ENCODE assay signal across 1 cellular context in genomic region chr2:200376422-200377142, GRCh38.
TF ChIP-seq lines count a peak whose summit lies in the region.

No MANE protein-coding gene starts in this region.

TF ChIP-seq in HepG2, 621 proteins besides CTCF, POLR2A, EP300 and RAD21 (continued from another document and continues in another):
- TF ChIP-seq ZNF407 (CRISPR knock-in tag; IDR thresholded peaks at IDR 0.05; ENCODE audit: not compliant biosample characterization): no peak
- TF ChIP-seq MED8 (CRISPR knock-in tag; IDR thresholded peaks at IDR 0.05; ENCODE audit: insufficient replicate concordance): no peak
- peak; percentile 36; the same call in 1 of the 2 replicates for TF ChIP-seq TBX3 (IDR thresholded peaks at IDR 0.05; ENCODE audit: borderline replicate concordance)
- 0 out of 2 replicates have a peak, but pooled peaks have one; percentile 27 for TF ChIP-seq ZNF598 (CRISPR knock-in tag; IDR thresholded peaks at IDR 0.05; ENCODE audit: borderline replicate concordance)
- no peak for TF ChIP-seq ZMYM3 (CRISPR knock-in tag; IDR thresholded peaks at IDR 0.05)
- no peak for TF ChIP-seq ZNF597 (CRISPR knock-in tag; IDR thresholded peaks at IDR 0.05)
- TF ChIP-seq KIAA2018 (CRISPR knock-in tag; IDR thresholded peaks at IDR 0.05; ENCODE audit: borderline replicate concordance): no peak
- no peak for TF ChIP-seq DNMT3B (CRISPR knock-in tag; conservative IDR thresholded peaks at IDR 0.05)
- no peak for TF ChIP-seq ZNF317 (CRISPR knock-in tag; IDR thresholded peaks at IDR 0.05)
- TF ChIP-seq HNRNPUL1 (IDR thresholded peaks at IDR 0.05; ENCODE audit: low read depth, low read length): no peak
- TF ChIP-seq POGZ (CRISPR knock-in tag; IDR thresholded peaks at IDR 0.05): no peak
- no peak for TF ChIP-seq ZNF451 (CRISPR knock-in tag; IDR thresholded peaks at IDR 0.05)
- TF ChIP-seq MLLT10 (CRISPR knock-in tag; IDR thresholded peaks at IDR 0.05): no peak
- TF ChIP-seq USF2 (IDR thresholded peaks at IDR 0.05; ENCODE audit: low read depth, low read length): no peak
- TF ChIP-seq USF2 (CRISPR knock-in tag; IDR thresholded peaks at IDR 0.05; ENCODE audit: borderline replicate concordance): no peak
- TF ChIP-seq PITX1 (CRISPR knock-in tag; IDR thresholded peaks at IDR 0.05): no peak
- TF ChIP-seq HNF4A (CRISPR knock-in tag; IDR thresholded peaks at IDR 0.05): peak; percentile 48
- TF ChIP-seq ZNF260 (CRISPR knock-in tag; IDR thresholded peaks at IDR 0.05; ENCODE audit: borderline replicate concordance, low read depth): no peak
- no peak for TF ChIP-seq CSRNP1 (CRISPR knock-in tag; IDR thresholded peaks at IDR 0.05)
- no peak for TF ChIP-seq KDM4B (CRISPR knock-in tag; IDR thresholded peaks at IDR 0.05)
- no peak for TF ChIP-seq ZNF609 (CRISPR knock-in tag; IDR thresholded peaks at IDR 0.05; ENCODE audit: borderline replicate concordance)
- 0 out of 2 replicates have a peak, but pooled peaks have one; percentile 28 for TF ChIP-seq RARA (CRISPR knock-in tag; IDR thresholded peaks at IDR 0.05)
- TF ChIP-seq SALL1 (CRISPR knock-in tag; IDR thresholded peaks at IDR 0.05): no peak
- no peak for TF ChIP-seq ZNF562 (CRISPR knock-in tag; IDR thresholded peaks at IDR 0.05; ENCODE audit: borderline replicate concordance)
- no peak for TF ChIP-seq ZZZ3 (CRISPR knock-in tag; IDR thresholded peaks at IDR 0.05; ENCODE audit: borderline replicate concordance)
- no peak for TF ChIP-seq EEA1 (CRISPR knock-in tag; IDR thresholded peaks at IDR 0.05; ENCODE audit: borderline replicate concordance)
